ENCODE assay signal across 18 cellular contexts in the genomic region with DNA sequence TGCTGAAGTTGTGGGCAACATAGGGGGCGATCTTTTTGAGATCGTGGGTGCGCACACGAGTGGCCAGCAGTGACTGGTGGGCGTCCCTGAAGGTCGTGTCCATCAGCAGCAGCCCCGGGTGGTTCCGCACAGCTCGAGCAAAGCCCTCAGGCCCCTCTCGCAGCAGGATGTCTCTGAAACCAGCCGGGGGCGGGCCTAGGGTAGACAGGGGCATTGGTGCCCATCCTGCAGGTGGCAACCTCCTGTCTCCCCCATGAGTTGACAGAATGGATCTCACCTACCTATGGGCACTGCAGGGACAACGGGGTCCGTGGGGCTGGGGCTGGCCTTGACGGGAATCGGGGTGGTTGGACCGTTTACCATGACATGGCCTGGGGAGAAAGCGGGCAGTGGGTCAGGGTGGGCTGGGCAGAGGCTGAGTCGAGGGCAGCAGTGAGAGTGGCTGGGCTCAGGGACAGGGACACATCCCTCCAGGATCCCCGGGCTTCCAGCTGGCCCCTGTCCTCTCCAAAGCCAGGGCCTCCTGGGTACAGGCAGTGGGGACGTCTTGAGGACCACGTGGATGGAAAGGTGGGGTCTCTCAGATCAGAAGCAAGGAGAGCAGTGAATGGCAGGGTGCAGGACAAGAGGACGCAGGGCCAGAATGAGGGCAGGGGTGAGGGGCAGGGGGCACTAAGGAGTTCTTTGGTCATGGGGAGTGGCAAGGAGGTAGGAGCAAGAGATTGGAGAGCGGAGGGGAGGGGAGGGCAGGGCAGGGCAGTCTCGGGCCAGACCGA. TPM values are rescaled to one million over a fixed set of nuclear protein-coding genes. Genes with fewer than 3 reads are reported as not detected.
A peak's percentile ranks its signal among the peaks of the same experiment; 100 is the strongest.
DNase-seq lines count a peak whose midpoint lies in the region; ATAC-seq, FAIRE-seq and TF ChIP-seq lines count a peak whose summit lies in the region.
"Had no signal": no experiment of that assay in that cellular context is flagged by ENCODE, and none has a peak within 500 bp of the region (broad histone marks: within the 10 kb centered on the region; RNA-seq: fewer than 3 reads in every experiment).

No MANE protein-coding gene starts in this region.

- H3K27ac Mint-ChIP-seq in Calu3 (ENCODE audit: unreplicated experiment): peak overlapping the region; percentile 7

- H3K9me1 ChIP-seq in K562 (ENCODE audit: control insufficient read depth, insufficient read depth, low read length): no peaks in the 10 kb centered on the region

- H3K4me1 ChIP-seq in K562 (replicated peaks in 1 of 2; ENCODE audit: control insufficient read depth in 2 of 2, insufficient read depth in 2 of 2, low read length in 2 of 2) (peaks cover 11 to 75% of the 10 kb centered on the region in 2 experiments; a peak in 4 of 5 replicates), osteoblast (ENCODE audit: insufficient read depth, low read length) (peaks cover 6% of the 10 kb centered on the region), PC-3 (ENCODE audit: insufficient read depth, low read length) (peaks cover 9% of the 10 kb centered on the region)
- H3K4me1 ChIP-seq: parathyroid adenoma had no signal

- no peak for FAIRE-seq in K562 (lab: Jason Lieb, UNC)

- no peak overlapping the region for H3K4me3 Mint-ChIP-seq in Calu3 (ENCODE audit: low read depth, unreplicated experiment)
- H3K4me3 Mint-ChIP-seq: activated CD4-positive, alpha-beta T cell treated with anti-CD3 and anti-CD28 coated beads, Interleukin-2, amount 10 ng/mL, durations not matched to agents 7 days and 5 days had no signal

- no peak for TF ChIP-seq CTCF in Calu3 (IDR thresholded peaks at IDR 0.05; ENCODE audit: unreplicated experiment)
- 0 out of 6 replicates have a peak, but pooled peaks of 1 of the 3 experiments have one; percentile 25 for TF ChIP-seq CTCF in K562 (IDR thresholded peaks at IDR 0.05 in 2 of 3, conservative IDR thresholded peaks at IDR 0.05 in 1 of 3; ENCODE audit: insufficient read depth in 2 of 3, low read depth in 1 of 3, low read length in 3 of 3)
- TF ChIP-seq CTCF in osteoblast (IDR thresholded peaks at IDR 0.05; ENCODE audit: extremely low read depth, low read depth, low read length): no peak
- TF ChIP-seq CTCF in PC-3 (conservative IDR thresholded peaks at IDR 0.05; ENCODE audit: low read depth, low read length): no peak

- H4K20me1 ChIP-seq in K562 (replicated peaks; ENCODE audit: control insufficient read depth, insufficient read depth, low read length) (no peaks in the 10 kb centered on the region), osteoblast (ENCODE audit: insufficient read depth, low read length) (no peaks in the 10 kb centered on the region), PC-3 (ENCODE audit: low read length) (no peaks in the 10 kb centered on the region)

- H3K4me2 ChIP-seq in K562 (ENCODE audit: insufficient read depth, low read length): no peak overlapping the region
- H3K4me2 ChIP-seq in osteoblast (ENCODE audit: insufficient read depth, low read length): no peak overlapping the region
- H3K4me2 ChIP-seq in PC-3 (ENCODE audit: low read length): no peak overlapping the region
- H3K4me2 ChIP-seq: PC-9 had no signal

- H3K9me3 Mint-ChIP-seq in Calu3 (ENCODE audit: low read depth, unreplicated experiment): no peaks in the 10 kb centered on the region
- H3K9me3 Mint-ChIP-seq: activated CD4-positive, alpha-beta T cell treated with anti-CD3 and anti-CD28 coated beads, Interleukin-2, amount 10 ng/mL, durations not matched to agents 7 days and 5 days had no signal

- H3K9me3 ChIP-seq in K562 (replicated peaks; ENCODE audit: control insufficient read depth, insufficient read depth, low read depth, low read length): no peaks in the 10 kb centered on the region
- H3K9me3 ChIP-seq in osteoblast (ENCODE audit: low read depth, low read length): no peaks in the 10 kb centered on the region
- no peaks in the 10 kb centered on the region for H3K9me3 ChIP-seq in PC-3 (ENCODE audit: low read length)
- H3K9me3 ChIP-seq: SJCRH30, transverse colon had no signal

- no peak for TF ChIP-seq EP300 in K562 (IDR thresholded peaks at IDR 0.05; ENCODE audit: low read length)

- TF ChIP-seq RAD21 in K562 (CRISPR knock-in tag; conservative IDR thresholded peaks at IDR 0.05 in 1 of 2, IDR thresholded peaks at IDR 0.05 in 1 of 2): no peak

- 61% methylated on average over 18 of the region's 26 CpGs for WGBS in K562 (ENCODE audit: insufficient coverage, low coverage, missing lambda C conversion rate)

- H3K9me2 ChIP-seq in PC-3 (replicated peaks; ENCODE audit: low read length): no peaks in the 10 kb centered on the region

- no peak for DNase-seq in Calu3
- peak; percentile 44 for DNase-seq in H7
- no peak for DNase-seq in K562 (ENCODE audit: extremely low read depth in 1 of 4, low spot score in 3 of 4)
- peak; percentile 63 for DNase-seq in osteoblast (ENCODE audit: insufficient read length, low spot score, missing footprints)
- no peak for DNase-seq in amniotic stem cell (lab: John Stamatoyannopoulos, UW)
- no peak for DNase-seq in PC-3
- DNase-seq: anterior cingulate cortex; effector memory CD4-positive, alpha-beta T cell; EL; naive B cell; NCI-H1694 treated with DMSO at 0.1 percent for 48 hours; NCI-H748 treated with DMSO at 0.1 percent for 48 hours; PC-9; SJCRH30 had no signal

- TF ChIP-seq POLR2A in K562 (conservative IDR thresholded peaks at IDR 0.05): no peak

- H3K27me3 ChIP-seq in H7 (ENCODE audit: control insufficient read depth, insufficient read depth, low read length): no peaks in the 10 kb centered on the region
- no peaks in the 10 kb centered on the region for H3K27me3 ChIP-seq in K562 (ENCODE audit: control insufficient read depth in 2 of 2, insufficient read depth in 2 of 2, low read length in 2 of 2)
- no peaks in the 10 kb centered on the region for H3K27me3 ChIP-seq in osteoblast (ENCODE audit: insufficient read depth, low read length)
- no peaks in the 10 kb centered on the region for H3K27me3 ChIP-seq in PC-3 (ENCODE audit: low read length)
- H3K27me3 ChIP-seq: SJCRH30, transverse colon had no signal

- H3K36me3 ChIP-seq in H7 (replicated peaks; ENCODE audit: control insufficient read depth, insufficient read depth, low read length) (no peaks in the 10 kb centered on the region; the same call in 1 of the 2 replicates), K562 (ENCODE audit: control insufficient read depth, insufficient read depth, low read length) (peaks cover 24% of the 10 kb centered on the region; the same call in 2 of the 3 replicates), osteoblast (ENCODE audit: insufficient read depth, low read length) (peaks cover 14% of the 10 kb centered on the region), PC-3 (ENCODE audit: low read depth, low read length) (peaks cover 6% of the 10 kb centered on the region; the same call in 1 of the 2 replicates)
- H3K36me3 ChIP-seq: SJCRH30, transverse colon had no signal

- no TSS peak for BruUV-seq in Calu3 (replicated peaks; lab: Mats Ljungman, UMichigan)
- no TSS peak for BruUV-seq in K562 (replicated peaks; lab: Mats Ljungman, UMichigan)
- no TSS peak for BruUV-seq in PC-3 (replicated peaks; lab: Mats Ljungman, UMichigan)

- POLR2A ChIA-PET in K562 (lab: Yijun Ruan, JAX): interaction anchor here (0.6 to 5.5 kb wide), 3 partner anchors 9 to 168 kb away, joined by 3 to 58 read pairs (median 3); partner anchors contain the start of gene RCE1
- POLR2A ChIA-PET in PC-3 (lab: Charles Lee; ENCODE audit: unreplicated experiment): no interaction called here

- no peak overlapping the region for H3K4me3 ChIP-seq in H7 (ENCODE audit: insufficient read depth, low read depth, low read length)
- H3K4me3 ChIP-seq in K562: no peak overlapping the region
- H3K4me3 ChIP-seq in osteoblast (ENCODE audit: insufficient read depth, low read length): no peak overlapping the region
- no peak overlapping the region for H3K4me3 ChIP-seq in PC-3 (ENCODE audit: low read length)
- H3K4me3 ChIP-seq: PC-9, SJCRH30, transverse colon had no signal

- H2AFZ ChIP-seq in K562 (ENCODE audit: low read depth, low read length) (no peak overlapping the region), osteoblast (ENCODE audit: low read length) (no peak overlapping the region), PC-3 (ENCODE audit: low read length) (no peak overlapping the region)
- H2AFZ ChIP-seq: parathyroid adenoma, PC-9 had no signal

- H3K9ac ChIP-seq in K562 (ENCODE audit: insufficient read depth in 1 of 2, low read depth in 2 of 2, low read length in 2 of 2) (peak overlapping the region in 1 of 2 experiments; percentile 39; a peak in 1 of 4 replicates), PC-3 (ENCODE audit: low read length) (no peak overlapping the region)
- H3K9ac ChIP-seq: parathyroid adenoma had no signal

- peaks cover 10% of the 10 kb centered on the region for H3K4me1 Mint-ChIP-seq in Calu3 (ENCODE audit: low read depth, unreplicated experiment)

- no peaks in the 10 kb centered on the region for H3F3A ChIP-seq in PC-3 (ENCODE audit: low read length, unreplicated experiment)

- CTCF ChIA-PET in Calu3 (lab: Charles Lee): no interaction called here
- CTCF ChIA-PET in K562 (lab: Yijun Ruan, JAX; ENCODE audit: low intra/inter-chr PET ratio): no interaction called here
- CTCF ChIA-PET in PC-3 (lab: Charles Lee): no interaction called here

- H3K36me3 Mint-ChIP-seq in Calu3 (ENCODE audit: insufficient read depth, unreplicated experiment): peaks cover 50% of the 10 kb centered on the region
- H3K36me3 Mint-ChIP-seq: naive B cell had no signal

- H3K79me2 ChIP-seq in K562 (ENCODE audit: control insufficient read depth, insufficient read depth, low read length): peaks cover 15% of the 10 kb centered on the region
- peaks cover 5% of the 10 kb centered on the region for H3K79me2 ChIP-seq in osteoblast (ENCODE audit: insufficient read depth, low read length)
- peaks cover 6% of the 10 kb centered on the region for H3K79me2 ChIP-seq in PC-3 (ENCODE audit: low read length)
- H3K79me2 ChIP-seq: parathyroid adenoma had no signal

- in situ Hi-C loops in K562 (cut with MboI): loop anchor here (5.0 kb wide), 1 partner anchor 125 kb away; the partner anchor contains the start of gene C11orf86

- intact Hi-C loops in Calu3 (cut with micrococcal nuclease; ENCODE audit: unreplicated experiment) (no loop called here), K562 (cut with micrococcal nuclease) (no loop called here), PC-3 (cut with micrococcal nuclease) (no loop called here)

- H3K27ac ChIP-seq in K562 (ENCODE audit: extremely low read depth, low read depth, low read length) (no peak overlapping the region), osteoblast (ENCODE audit: low read depth, low read length) (no peak overlapping the region), PC-3 (ENCODE audit: low read length) (no peak overlapping the region)
- H3K27ac ChIP-seq: parathyroid adenoma, PC-9, SJCRH30, transverse colon had no signal

- H3K27me3 Mint-ChIP-seq in Calu3 (ENCODE audit: unreplicated experiment): no peaks in the 10 kb centered on the region
- H3K27me3 Mint-ChIP-seq: activated CD4-positive, alpha-beta T cell treated with anti-CD3 and anti-CD28 coated beads, Interleukin-2, amount 10 ng/mL, durations not matched to agents 7 days and 5 days; naive B cell had no signal

- ATAC-seq in K562 (no peak), GM19397 (IDR thresholded peaks at IDR 0.05; ENCODE audit: unreplicated experiment) (no peak), PC-3 (no peak)

RNA-seq across cellular contexts. Expression of gene LRFN4, which starts 4.2 kb away (rescaled TPM):
- 30.1 and 30.3 TPM in 2 replicates for total RNA-seq in Calu3 (2022)
- total RNA-seq in H7 (2014; rRNA removed; shearing (Covaris generic)): 62.5 and 65.4 TPM in 2 replicates
- total RNA-seq in K562 (2011; cell fraction: chromatin; rRNA removed; ENCODE audit: low replicate concordance): 6.4 and 27.6 TPM in 2 replicates
- 47.9 and 52.9 TPM in 2 replicates for total RNA-seq in K562 (2011; cell fraction: nucleolus; rRNA removed)
- 13.7 and 16.8 TPM in 2 replicates for total RNA-seq in K562 (2011; cell fraction: nucleoplasm; rRNA removed)
- total RNA-seq in K562 (2014; rRNA removed): 41.3 and 53.0 TPM in 2 replicates
- 1.1 and 1.5 TPM in 2 replicates for total RNA-seq in K562 (2014; rRNA removed; fragmentation: Illumina TruSeq; extraction: Trizol)
- 19.4 and 23.0 TPM in 2 replicates for total RNA-seq in K562 (2015; rRNA removed; fragmentation: Illumina TruSeq; extraction: Trizol)
- 59.5 and 60.1 TPM in 2 replicates for total RNA-seq in K562 (2021)
- 6.7 and 11.3 TPM in 2 replicates for polyA plus RNA-seq in K562 (2011; rRNA removed)
- polyA plus RNA-seq in K562 (2011; cell fraction: cytosol; rRNA removed): 17.4 and 75.5 TPM in 2 replicates
- polyA plus RNA-seq in K562 (2011; cell fraction: nucleus; rRNA removed): 36.1 and 82.9 TPM in 2 replicates
- polyA plus RNA-seq in K562 (2012): 18.4 and 21.2 TPM in 2 replicates
- polyA plus RNA-seq in K562 (2014; fragmentation: Illumina TruSeq; extraction: Trizol): 1.1 and 9.0 TPM in 2 replicates
- under 1 TPM; 0.10 to 0.14 TPM for polyA plus RNA-seq in K562 (2014; fragmentation: Nextera tagmentation; extraction: Ambion mirVana)
- 31.5 and 32.3 TPM in 2 replicates for polyA plus RNA-seq in K562 (2014; rRNA removed)
- 1.4 and 3.4 TPM in 2 replicates for polyA minus RNA-seq in K562 (2011; rRNA and poly(A)+ RNA removed)
- 23.3 and 29.6 TPM in 2 replicates for polyA minus RNA-seq in K562 (2011; cell fraction: cytosol; rRNA and poly(A)+ RNA removed)
- 12.9 and 13.5 TPM in 2 replicates for polyA minus RNA-seq in K562 (2011; cell fraction: nucleus; rRNA and poly(A)+ RNA removed)
- 15.9 and 16.3 TPM in 2 replicates for total RNA-seq in osteoblast
- total RNA-seq in PC-3 (2014; rRNA removed): 64.4 and 79.8 TPM in 2 replicates

RNA-seq across cellular contexts. Expression of gene RCE1, which starts 9.4 kb away (rescaled TPM):
- total RNA-seq in Calu3 (2022) (23.5 and 26.2 TPM in 2 replicates), K562 (2014; rRNA removed) (41.3 and 41.5 TPM in 2 replicates), K562 (2014; rRNA removed; fragmentation: Illumina TruSeq; extraction: Trizol) (8.8 and 10.6 TPM in 2 replicates), K562 (2015; rRNA removed; fragmentation: Illumina TruSeq; extraction: Trizol) (17.8 and 18.7 TPM in 2 replicates), K562 (2021) (26.3 and 27.7 TPM in 2 replicates), osteoblast (11.5 and 18.1 TPM in 2 replicates), PC-3 (2014; rRNA removed) (63.9 and 70.4 TPM in 2 replicates)
- total RNA-seq in H7 (2014; rRNA removed; shearing (Covaris generic)): 43.1 and 50.6 TPM in 2 replicates
- 20.0 and 55.8 TPM in 2 replicates for total RNA-seq in K562 (2011; cell fraction: chromatin; rRNA removed; ENCODE audit: low replicate concordance)
- total RNA-seq in K562 (2011; cell fraction: nucleolus; rRNA removed): 76.0 and 85.1 TPM in 2 replicates
- total RNA-seq in K562 (2011; cell fraction: nucleoplasm; rRNA removed): 47.9 and 52.4 TPM in 2 replicates
- polyA plus RNA-seq in K562 (2011; rRNA removed) (13.9 and 25.0 TPM in 2 replicates), K562 (2014; fragmentation: Illumina TruSeq; extraction: Trizol) (15.1 and 20.9 TPM in 2 replicates), K562 (2014; fragmentation: Nextera tagmentation; extraction: Ambion mirVana) (1 to 10 TPM in 1 of 2 experiments, under 1 TPM in 1; 0.75 to 3.0 TPM), K562 (2014; rRNA removed) (31.1 and 31.9 TPM in 2 replicates)
- 36.6 and 88.7 TPM in 2 replicates for polyA plus RNA-seq in K562 (2011; cell fraction: cytosol; rRNA removed)
- polyA plus RNA-seq in K562 (2011; cell fraction: nucleus; rRNA removed): 50.0 and 76.3 TPM in 2 replicates
- polyA plus RNA-seq in K562 (2012): 24.5 and 28.6 TPM in 2 replicates
- polyA minus RNA-seq in K562 (2011; rRNA and poly(A)+ RNA removed): 6.2 and 7.5 TPM in 2 replicates
- polyA minus RNA-seq in K562 (2011; cell fraction: cytosol; rRNA and poly(A)+ RNA removed): 16.9 and 20.8 TPM in 2 replicates
- 22.8 and 26.4 TPM in 2 replicates for polyA minus RNA-seq in K562 (2011; cell fraction: nucleus; rRNA and poly(A)+ RNA removed)

Comparison
In these comparisons a context has a peak if more than half of its experiments do, and no peak if none do; other contexts are left out.
1. DNase-seq: peak in H7 (single experiment) and osteoblast (single experiment); none in Calu3 (single experiment), K562 (0 of 4), amniotic stem cell (single experiment) and PC-3 (single experiment).